In the genomic region with DNA sequence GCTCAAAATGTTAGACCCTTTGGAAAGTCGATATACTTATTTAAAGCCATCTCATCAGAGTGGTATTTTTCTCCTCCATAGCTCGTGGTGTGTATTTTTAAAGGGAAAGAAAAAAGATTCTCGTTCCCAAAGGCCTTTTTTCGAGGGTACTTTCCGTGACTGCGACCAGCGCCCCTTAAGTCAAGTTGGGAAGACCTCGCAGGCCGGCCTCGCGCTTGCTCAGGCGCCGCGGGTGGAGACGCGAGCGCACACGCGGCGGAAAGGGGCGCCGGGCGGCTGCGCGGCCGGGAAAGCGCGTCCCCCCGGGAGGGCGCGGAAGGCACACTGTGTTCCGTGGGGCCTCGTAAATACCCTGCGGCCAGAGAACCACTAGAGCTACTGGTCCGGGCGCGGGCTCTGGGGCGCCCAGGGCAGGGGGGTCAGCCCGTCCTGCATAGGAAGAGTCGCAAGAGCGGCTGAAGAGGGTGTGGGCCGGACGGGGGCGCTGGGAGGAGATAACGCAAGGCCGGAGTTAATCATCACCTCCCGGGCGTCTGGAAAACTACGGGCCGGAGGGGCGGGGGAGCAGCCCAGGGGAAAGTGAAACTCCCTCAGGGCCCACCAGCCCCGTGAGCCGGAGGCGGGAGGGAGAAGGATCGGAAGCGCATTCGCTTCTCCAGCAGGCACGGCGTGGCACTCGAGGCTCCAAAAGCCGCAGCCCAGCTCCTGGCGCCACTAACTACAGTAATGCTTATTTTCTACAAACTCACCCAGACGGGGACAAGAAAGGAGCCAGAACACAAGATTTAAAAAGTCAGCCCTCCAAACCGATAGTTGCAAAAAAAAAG, we compare ENCODE assay signal across 1 cellular context.
TF ChIP-seq lines count a peak whose summit lies in the region.

No MANE protein-coding gene starts in this region.

TF ChIP-seq in K562, 482 proteins besides CTCF, POLR2A, EP300 and RAD21 (continued from another document and continues in another):
- TF ChIP-seq, protein P1, sequence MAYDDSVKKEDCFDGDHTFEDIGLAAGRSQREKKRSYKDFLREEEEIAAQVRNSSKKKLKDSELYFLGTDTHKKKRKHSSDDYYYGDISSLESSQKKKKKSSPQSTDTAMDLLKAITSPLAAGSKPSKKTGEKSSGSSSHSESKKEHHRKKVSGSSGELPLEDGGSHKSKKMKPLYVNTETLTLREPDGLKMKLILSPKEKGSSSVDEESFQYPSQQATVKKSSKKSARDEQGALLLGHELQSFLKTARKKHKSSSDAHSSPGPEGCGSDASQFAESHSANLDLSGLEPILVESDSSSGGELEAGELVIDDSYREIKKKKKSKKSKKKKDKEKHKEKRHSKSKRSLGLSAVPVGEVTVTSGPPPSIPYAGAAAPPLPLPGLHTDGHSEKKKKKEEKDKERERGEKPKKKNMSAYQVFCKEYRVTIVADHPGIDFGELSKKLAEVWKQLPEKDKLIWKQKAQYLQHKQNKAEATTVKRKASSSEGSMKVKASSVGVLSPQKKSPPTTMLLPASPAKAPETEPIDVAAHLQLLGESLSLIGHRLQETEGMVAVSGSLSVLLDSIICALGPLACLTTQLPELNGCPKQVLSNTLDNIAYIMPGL (CRISPR knock-in tag; IDR thresholded peaks at IDR 0.05), result no peak; the same call in 1 of the 2 replicates
- peak; percentile 51; the same call in 1 of the 2 replicates for TF ChIP-seq TOE1 (IDR thresholded peaks at IDR 0.05; ENCODE audit: borderline replicate concordance)
- TF ChIP-seq TOE1 (CRISPR knock-in tag; IDR thresholded peaks at IDR 0.05; ENCODE audit: borderline replicate concordance, low read depth), result no peak
- no peak for TF ChIP-seq MCM5 (IDR thresholded peaks at IDR 0.05; ENCODE audit: low read depth)
- TF ChIP-seq ZNF174 (CRISPR knock-in tag; IDR thresholded peaks at IDR 0.05), result no peak
- TF ChIP-seq, protein P2, sequence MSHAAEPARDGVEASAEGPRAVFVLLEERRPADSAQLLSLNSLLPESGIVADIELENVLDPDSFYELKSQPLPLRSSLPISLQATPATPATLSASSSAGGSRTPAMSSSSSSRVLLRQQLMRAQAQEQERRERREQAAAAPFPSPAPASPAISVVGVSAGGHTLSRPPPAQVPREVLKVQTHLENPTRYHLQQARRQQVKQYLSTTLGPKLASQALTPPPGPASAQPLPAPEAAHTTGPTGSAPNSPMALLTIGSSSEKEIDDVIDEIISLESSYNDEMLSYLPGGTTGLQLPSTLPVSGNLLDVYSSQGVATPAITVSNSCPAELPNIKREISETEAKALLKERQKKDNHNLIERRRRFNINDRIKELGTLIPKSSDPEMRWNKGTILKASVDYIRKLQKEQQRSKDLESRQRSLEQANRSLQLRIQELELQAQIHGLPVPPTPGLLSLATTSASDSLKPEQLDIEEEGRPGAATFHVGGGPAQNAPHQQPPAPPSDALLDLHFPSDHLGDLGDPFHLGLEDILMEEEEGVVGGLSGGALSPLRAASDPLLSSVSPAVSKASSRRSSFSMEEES (CRISPR knock-in tag; IDR thresholded peaks at IDR 0.05), result no peak
- TF ChIP-seq SRSF7 (optimal IDR thresholded peaks at IDR 0.05; ENCODE audit: low read depth, low read length), result no peak
- TF ChIP-seq PRMT5 (CRISPR knock-in tag; IDR thresholded peaks at IDR 0.05), result 0 out of 2 replicates have a peak, but pooled peaks have one; percentile 31
- peak; percentile 49 for TF ChIP-seq NCOR1 (IDR thresholded peaks at IDR 0.05)
- TF ChIP-seq JUNB (CRISPR knock-in tag; conservative IDR thresholded peaks at IDR 0.05), result no peak
- TF ChIP-seq U2AF2 (optimal IDR thresholded peaks at IDR 0.05; ENCODE audit: low read depth, low read length), result no peak
- TF ChIP-seq, protein P3, sequence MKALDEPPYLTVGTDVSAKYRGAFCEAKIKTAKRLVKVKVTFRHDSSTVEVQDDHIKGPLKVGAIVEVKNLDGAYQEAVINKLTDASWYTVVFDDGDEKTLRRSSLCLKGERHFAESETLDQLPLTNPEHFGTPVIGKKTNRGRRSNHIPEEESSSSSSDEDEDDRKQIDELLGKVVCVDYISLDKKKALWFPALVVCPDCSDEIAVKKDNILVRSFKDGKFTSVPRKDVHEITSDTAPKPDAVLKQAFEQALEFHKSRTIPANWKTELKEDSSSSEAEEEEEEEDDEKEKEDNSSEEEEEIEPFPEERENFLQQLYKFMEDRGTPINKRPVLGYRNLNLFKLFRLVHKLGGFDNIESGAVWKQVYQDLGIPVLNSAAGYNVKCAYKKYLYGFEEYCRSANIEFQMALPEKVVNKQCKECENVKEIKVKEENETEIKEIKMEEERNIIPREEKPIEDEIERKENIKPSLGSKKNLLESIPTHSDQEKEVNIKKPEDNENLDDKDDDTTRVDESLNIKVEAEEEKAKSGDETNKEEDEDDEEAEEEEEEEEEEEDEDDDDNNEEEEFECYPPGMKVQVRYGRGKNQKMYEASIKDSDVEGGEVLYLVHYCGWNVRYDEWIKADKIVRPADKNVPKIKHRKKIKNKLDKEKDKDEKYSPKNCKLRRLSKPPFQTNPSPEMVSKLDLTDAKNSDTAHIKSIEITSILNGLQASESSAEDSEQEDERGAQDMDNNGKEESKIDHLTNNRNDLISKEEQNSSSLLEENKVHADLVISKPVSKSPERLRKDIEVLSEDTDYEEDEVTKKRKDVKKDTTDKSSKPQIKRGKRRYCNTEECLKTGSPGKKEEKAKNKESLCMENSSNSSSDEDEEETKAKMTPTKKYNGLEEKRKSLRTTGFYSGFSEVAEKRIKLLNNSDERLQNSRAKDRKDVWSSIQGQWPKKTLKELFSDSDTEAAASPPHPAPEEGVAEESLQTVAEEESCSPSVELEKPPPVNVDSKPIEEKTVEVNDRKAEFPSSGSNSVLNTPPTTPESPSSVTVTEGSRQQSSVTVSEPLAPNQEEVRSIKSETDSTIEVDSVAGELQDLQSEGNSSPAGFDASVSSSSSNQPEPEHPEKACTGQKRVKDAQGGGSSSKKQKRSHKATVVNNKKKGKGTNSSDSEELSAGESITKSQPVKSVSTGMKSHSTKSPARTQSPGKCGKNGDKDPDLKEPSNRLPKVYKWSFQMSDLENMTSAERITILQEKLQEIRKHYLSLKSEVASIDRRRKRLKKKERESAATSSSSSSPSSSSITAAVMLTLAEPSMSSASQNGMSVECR (CRISPR knock-in tag; IDR thresholded peaks at IDR 0.05), result 0 out of 2 replicates have a peak, but pooled peaks have one; percentile 11
- no peak for TF ChIP-seq ZNF12 (CRISPR knock-in tag; IDR thresholded peaks at IDR 0.05)
- TF ChIP-seq, protein P4, sequence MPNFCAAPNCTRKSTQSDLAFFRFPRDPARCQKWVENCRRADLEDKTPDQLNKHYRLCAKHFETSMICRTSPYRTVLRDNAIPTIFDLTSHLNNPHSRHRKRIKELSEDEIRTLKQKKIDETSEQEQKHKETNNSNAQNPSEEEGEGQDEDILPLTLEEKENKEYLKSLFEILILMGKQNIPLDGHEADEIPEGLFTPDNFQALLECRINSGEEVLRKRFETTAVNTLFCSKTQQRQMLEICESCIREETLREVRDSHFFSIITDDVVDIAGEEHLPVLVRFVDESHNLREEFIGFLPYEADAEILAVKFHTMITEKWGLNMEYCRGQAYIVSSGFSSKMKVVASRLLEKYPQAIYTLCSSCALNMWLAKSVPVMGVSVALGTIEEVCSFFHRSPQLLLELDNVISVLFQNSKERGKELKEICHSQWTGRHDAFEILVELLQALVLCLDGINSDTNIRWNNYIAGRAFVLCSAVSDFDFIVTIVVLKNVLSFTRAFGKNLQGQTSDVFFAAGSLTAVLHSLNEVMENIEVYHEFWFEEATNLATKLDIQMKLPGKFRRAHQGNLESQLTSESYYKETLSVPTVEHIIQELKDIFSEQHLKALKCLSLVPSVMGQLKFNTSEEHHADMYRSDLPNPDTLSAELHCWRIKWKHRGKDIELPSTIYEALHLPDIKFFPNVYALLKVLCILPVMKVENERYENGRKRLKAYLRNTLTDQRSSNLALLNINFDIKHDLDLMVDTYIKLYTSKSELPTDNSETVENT (CRISPR knock-in tag; IDR thresholded peaks at IDR 0.05), result no peak
- peak; percentile 65 for TF ChIP-seq KDM5B (IDR thresholded peaks at IDR 0.05; ENCODE audit: insufficient replicate concordance, low read depth, low read length)
- TF ChIP-seq NEUROD1 (IDR thresholded peaks at IDR 0.05; ENCODE audit: borderline replicate concordance, low read depth, low read length, partially characterized antibody), result peak; percentile 43
- TF ChIP-seq, protein P5, sequence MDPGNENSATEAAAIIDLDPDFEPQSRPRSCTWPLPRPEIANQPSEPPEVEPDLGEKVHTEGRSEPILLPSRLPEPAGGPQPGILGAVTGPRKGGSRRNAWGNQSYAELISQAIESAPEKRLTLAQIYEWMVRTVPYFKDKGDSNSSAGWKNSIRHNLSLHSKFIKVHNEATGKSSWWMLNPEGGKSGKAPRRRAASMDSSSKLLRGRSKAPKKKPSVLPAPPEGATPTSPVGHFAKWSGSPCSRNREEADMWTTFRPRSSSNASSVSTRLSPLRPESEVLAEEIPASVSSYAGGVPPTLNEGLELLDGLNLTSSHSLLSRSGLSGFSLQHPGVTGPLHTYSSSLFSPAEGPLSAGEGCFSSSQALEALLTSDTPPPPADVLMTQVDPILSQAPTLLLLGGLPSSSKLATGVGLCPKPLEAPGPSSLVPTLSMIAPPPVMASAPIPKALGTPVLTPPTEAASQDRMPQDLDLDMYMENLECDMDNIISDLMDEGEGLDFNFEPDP (CRISPR knock-in tag; IDR thresholded peaks at IDR 0.05), result no peak
- TF ChIP-seq PPARD (CRISPR knock-in tag; IDR thresholded peaks at IDR 0.05), result no peak
- TF ChIP-seq GATAD2B (IDR thresholded peaks at IDR 0.05; ENCODE audit: borderline replicate concordance), result peak; percentile 78; the same call in 1 of the 2 replicates
- TF ChIP-seq, protein P6, sequence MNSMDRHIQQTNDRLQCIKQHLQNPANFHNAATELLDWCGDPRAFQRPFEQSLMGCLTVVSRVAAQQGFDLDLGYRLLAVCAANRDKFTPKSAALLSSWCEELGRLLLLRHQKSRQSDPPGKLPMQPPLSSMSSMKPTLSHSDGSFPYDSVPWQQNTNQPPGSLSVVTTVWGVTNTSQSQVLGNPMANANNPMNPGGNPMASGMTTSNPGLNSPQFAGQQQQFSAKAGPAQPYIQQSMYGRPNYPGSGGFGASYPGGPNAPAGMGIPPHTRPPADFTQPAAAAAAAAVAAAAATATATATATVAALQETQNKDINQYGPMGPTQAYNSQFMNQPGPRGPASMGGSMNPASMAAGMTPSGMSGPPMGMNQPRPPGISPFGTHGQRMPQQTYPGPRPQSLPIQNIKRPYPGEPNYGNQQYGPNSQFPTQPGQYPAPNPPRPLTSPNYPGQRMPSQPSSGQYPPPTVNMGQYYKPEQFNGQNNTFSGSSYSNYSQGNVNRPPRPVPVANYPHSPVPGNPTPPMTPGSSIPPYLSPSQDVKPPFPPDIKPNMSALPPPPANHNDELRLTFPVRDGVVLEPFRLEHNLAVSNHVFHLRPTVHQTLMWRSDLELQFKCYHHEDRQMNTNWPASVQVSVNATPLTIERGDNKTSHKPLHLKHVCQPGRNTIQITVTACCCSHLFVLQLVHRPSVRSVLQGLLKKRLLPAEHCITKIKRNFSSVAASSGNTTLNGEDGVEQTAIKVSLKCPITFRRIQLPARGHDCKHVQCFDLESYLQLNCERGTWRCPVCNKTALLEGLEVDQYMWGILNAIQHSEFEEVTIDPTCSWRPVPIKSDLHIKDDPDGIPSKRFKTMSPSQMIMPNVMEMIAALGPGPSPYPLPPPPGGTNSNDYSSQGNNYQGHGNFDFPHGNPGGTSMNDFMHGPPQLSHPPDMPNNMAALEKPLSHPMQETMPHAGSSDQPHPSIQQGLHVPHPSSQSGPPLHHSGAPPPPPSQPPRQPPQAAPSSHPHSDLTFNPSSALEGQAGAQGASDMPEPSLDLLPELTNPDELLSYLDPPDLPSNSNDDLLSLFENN (IDR thresholded peaks at IDR 0.05; ENCODE audit: low read depth in 2 of 2, low read length in 2 of 2), result no peak
- 0 out of 2 replicates have a peak, but pooled peaks have one; percentile 26 for TF ChIP-seq ZNF175 (CRISPR knock-in tag; IDR thresholded peaks at IDR 0.05; ENCODE audit: low read depth)
- TF ChIP-seq PTRF (tag; IDR thresholded peaks at IDR 0.05), result no peak
- no peak for TF ChIP-seq ZC3H4 (CRISPR knock-in tag; IDR thresholded peaks at IDR 0.05; ENCODE audit: borderline replicate concordance)
- TF ChIP-seq, protein P7, sequence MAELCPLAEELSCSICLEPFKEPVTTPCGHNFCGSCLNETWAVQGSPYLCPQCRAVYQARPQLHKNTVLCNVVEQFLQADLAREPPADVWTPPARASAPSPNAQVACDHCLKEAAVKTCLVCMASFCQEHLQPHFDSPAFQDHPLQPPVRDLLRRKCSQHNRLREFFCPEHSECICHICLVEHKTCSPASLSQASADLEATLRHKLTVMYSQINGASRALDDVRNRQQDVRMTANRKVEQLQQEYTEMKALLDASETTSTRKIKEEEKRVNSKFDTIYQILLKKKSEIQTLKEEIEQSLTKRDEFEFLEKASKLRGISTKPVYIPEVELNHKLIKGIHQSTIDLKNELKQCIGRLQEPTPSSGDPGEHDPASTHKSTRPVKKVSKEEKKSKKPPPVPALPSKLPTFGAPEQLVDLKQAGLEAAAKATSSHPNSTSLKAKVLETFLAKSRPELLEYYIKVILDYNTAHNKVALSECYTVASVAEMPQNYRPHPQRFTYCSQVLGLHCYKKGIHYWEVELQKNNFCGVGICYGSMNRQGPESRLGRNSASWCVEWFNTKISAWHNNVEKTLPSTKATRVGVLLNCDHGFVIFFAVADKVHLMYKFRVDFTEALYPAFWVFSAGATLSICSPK (IDR thresholded peaks at IDR 0.05; ENCODE audit: borderline replicate concordance), result no peak
- TF ChIP-seq, protein P8, sequence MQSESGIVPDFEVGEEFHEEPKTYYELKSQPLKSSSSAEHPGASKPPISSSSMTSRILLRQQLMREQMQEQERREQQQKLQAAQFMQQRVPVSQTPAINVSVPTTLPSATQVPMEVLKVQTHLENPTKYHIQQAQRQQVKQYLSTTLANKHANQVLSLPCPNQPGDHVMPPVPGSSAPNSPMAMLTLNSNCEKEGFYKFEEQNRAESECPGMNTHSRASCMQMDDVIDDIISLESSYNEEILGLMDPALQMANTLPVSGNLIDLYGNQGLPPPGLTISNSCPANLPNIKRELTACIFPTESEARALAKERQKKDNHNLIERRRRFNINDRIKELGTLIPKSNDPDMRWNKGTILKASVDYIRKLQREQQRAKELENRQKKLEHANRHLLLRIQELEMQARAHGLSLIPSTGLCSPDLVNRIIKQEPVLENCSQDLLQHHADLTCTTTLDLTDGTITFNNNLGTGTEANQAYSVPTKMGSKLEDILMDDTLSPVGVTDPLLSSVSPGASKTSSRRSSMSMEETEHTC (IDR thresholded peaks at IDR 0.05), result no peak
- no peak for TF ChIP-seq NELFE (IDR thresholded peaks at IDR 0.05; ENCODE audit: insufficient read depth, insufficient read length)
- TF ChIP-seq RBBP5 (IDR thresholded peaks at IDR 0.05; ENCODE audit: borderline replicate concordance, insufficient read depth, low read length, poor library complexity, severe bottlenecking), result peak; percentile 81
- no peak for TF ChIP-seq SOX6 (IDR thresholded peaks at IDR 0.05)
- peak; percentile 90 for TF ChIP-seq CXXC5 (CRISPR knock-in tag; IDR thresholded peaks at IDR 0.05)
- no peak for TF ChIP-seq KLF6 (CRISPR knock-in tag; IDR thresholded peaks at IDR 0.05; ENCODE audit: borderline replicate concordance)
- peak in 1 of 2 experiments; percentile 53; a peak in 1 of 4 replicates for TF ChIP-seq CSDE1 (IDR thresholded peaks at IDR 0.05)
- TF ChIP-seq RCOR1 (IDR thresholded peaks at IDR 0.05; ENCODE audit: borderline replicate concordance in 1 of 2, low read depth in 2 of 2, low read length in 2 of 2), result peak in 1 of 2 experiments; percentile 49; a peak in 1 of 4 replicates
- no peak for TF ChIP-seq KDM1A (IDR thresholded peaks at IDR 0.05)
- no peak for TF ChIP-seq FOS (IDR thresholded peaks at IDR 0.05; ENCODE audit: extremely low read depth, insufficient read length)
- TF ChIP-seq JUND (IDR thresholded peaks at IDR 0.05; ENCODE audit: borderline replicate concordance, low read depth, low read length), result peak; percentile 66
- no peak; the same call in 2 of the 3 replicates for TF ChIP-seq JUND (tag; IDR thresholded peaks at IDR 0.05; ENCODE audit: borderline replicate concordance, low read depth, low read length)
- TF ChIP-seq BCOR (IDR thresholded peaks at IDR 0.05), result no peak; the same call in 1 of the 2 replicates
- TF ChIP-seq ATF7 (IDR thresholded peaks at IDR 0.05), result peak; percentile 60; the same call in 1 of the 2 replicates
